ENCODE assay signal across 9 cellular contexts in genomic region chr6:124961468-124961783, GRCh38. TPM values are rescaled to one million over a fixed set of nuclear protein-coding genes. Genes with fewer than 3 reads are reported as not detected.
A peak's percentile ranks its signal among the peaks of the same experiment; 100 is the strongest.
DNase-seq lines count a peak whose midpoint lies in the region; ATAC-seq and TF ChIP-seq lines count a peak whose summit lies in the region.
"Had no signal": no experiment of that assay in that cellular context is flagged by ENCODE, and none has a peak within 500 bp of the region (broad histone marks: within the 10 kb centered on the region; RNA-seq: fewer than 3 reads in every experiment).

No MANE protein-coding gene starts in this region.

- H3K4me1 Mint-ChIP-seq in activated naive CD4-positive, alpha-beta T cell treated with anti-CD3 and anti-CD28 coated beads for 36 hours (ENCODE audit: low read depth): peaks cover 39% of the 10 kb centered on the region

- no peak for TF ChIP-seq POLR2A in upper lobe of left lung (IDR thresholded peaks at IDR 0.05)

- peak overlapping the region; percentile 81 for H3K4me3 Mint-ChIP-seq in activated naive CD4-positive, alpha-beta T cell treated with anti-CD3 and anti-CD28 coated beads for 36 hours

- H3K9me3 Mint-ChIP-seq in activated naive CD4-positive, alpha-beta T cell treated with anti-CD3 and anti-CD28 coated beads for 36 hours: no peaks in the 10 kb centered on the region

- peaks cover 57% of the 10 kb centered on the region for H3K27me3 Mint-ChIP-seq in activated naive CD4-positive, alpha-beta T cell treated with anti-CD3 and anti-CD28 coated beads for 36 hours (ENCODE audit: low read depth)

- H3K4me1 ChIP-seq in mucosa of descending colon (ENCODE audit: low read depth) (peaks cover 9% of the 10 kb centered on the region), upper lobe of left lung (peaks cover 10 to 25% (median 20%) of the 10 kb centered on the region in 4 donors)
- H3K4me1 ChIP-seq: Caco-2 had no signal

- H3K36me3 ChIP-seq in mucosa of descending colon (ENCODE audit: low read depth) (no peaks in the 10 kb centered on the region), upper lobe of left lung (no peaks in the 10 kb centered on the region)

- H3K4me3 ChIP-seq in mucosa of descending colon (peak overlapping the region; percentile 50), upper lobe of left lung (peak overlapping the region; percentile 53 to 91 (median 86))

- TF ChIP-seq EP300 in upper lobe of left lung (IDR thresholded peaks at IDR 0.05): no peak

- 3 to 5% methylated on average over 6 of the region's 6 CpGs for WGBS in upper lobe of left lung, 2 donors

- intact Hi-C loops in activated naive CD4-positive, alpha-beta T cell treated with anti-CD3 and anti-CD28 coated beads for 36 hours (cut with micrococcal nuclease): loop anchor here (5.0 kb wide), 2 partner anchors 151 to 191 kb away; partner anchors contain the start of gene TPD52L1
- intact Hi-C loops in mucosa of descending colon (cut with DNase I, micrococcal nuclease): loop anchor here in 1 of 2 donors (10.0 kb wide), 1 partner anchor 143 kb away; no protein-coding TSS in a partner anchor

- CTCF ChIA-PET in activated naive CD4-positive, alpha-beta T cell treated with anti-CD3 and anti-CD28 coated beads for 36 hours (lab: Charles Lee): no interaction called here

- H3K36me3 Mint-ChIP-seq in activated naive CD4-positive, alpha-beta T cell treated with anti-CD3 and anti-CD28 coated beads for 36 hours (ENCODE audit: low read depth): peaks cover 2% of the 10 kb centered on the region

- H3K27ac ChIP-seq in cingulate gyrus (ENCODE audit: low read depth, low read length) (peak overlapping the region; percentile 83), upper lobe of left lung (peak overlapping the region; percentile 90 to 96 (median 92))

- H3K27me3 ChIP-seq in upper lobe of left lung: no peaks in the 10 kb centered on the region

- H3K9me3 ChIP-seq in mucosa of descending colon (no peaks in the 10 kb centered on the region), upper lobe of left lung (no peaks in the 10 kb centered on the region)

- H3K27ac Mint-ChIP-seq in activated naive CD4-positive, alpha-beta T cell treated with anti-CD3 and anti-CD28 coated beads for 36 hours: no peak overlapping the region

- DNase-seq in activated naive CD4-positive, alpha-beta T cell treated with anti-CD3 and anti-CD28 coated beads for 36 hours: no peak
- no peak for DNase-seq in activated naive CD4-positive, alpha-beta T cell (lab: John Stamatoyannopoulos, UW)
- DNase-seq in mucosa of descending colon: no peak
- DNase-seq in upper lobe of left lung: no peak
- DNase-seq in NCI-H2029 (lab: John Stamatoyannopoulos, UW): no peak
- DNase-seq: Caco-2 had no signal

- ATAC-seq in mucosa of descending colon (no peak), upper lobe of left lung (ENCODE audit: low FRiP score in 2 of 2) (no peak), HG02852 (IDR thresholded peaks at IDR 0.05; ENCODE audit: unreplicated experiment) (no peak), HG02610 (IDR thresholded peaks at IDR 0.05; ENCODE audit: unreplicated experiment) (no peak)

- no peak for TF ChIP-seq CTCF in mucosa of descending colon (IDR thresholded peaks at IDR 0.05)
- no peak for TF ChIP-seq CTCF in upper lobe of left lung (IDR thresholded peaks at IDR 0.05)

RNA-seq across cellular contexts. Expression of gene RNF217, which starts 0.8 kb away (rescaled TPM):
- total RNA-seq in activated naive CD4-positive, alpha-beta T cell treated with anti-CD3 and anti-CD28 coated beads for 36 hours: 1 to 10 TPM; 1.8 to 2.4 TPM
- total RNA-seq in mucosa of descending colon (10 to 100 TPM; 11.6 to 47.3 (median 15.0) TPM), upper lobe of left lung (10 to 100 TPM; 14.6 to 55.5 (median 31.9) TPM)
